ENCODE assay signal across 1 cellular context in the genomic region with DNA sequence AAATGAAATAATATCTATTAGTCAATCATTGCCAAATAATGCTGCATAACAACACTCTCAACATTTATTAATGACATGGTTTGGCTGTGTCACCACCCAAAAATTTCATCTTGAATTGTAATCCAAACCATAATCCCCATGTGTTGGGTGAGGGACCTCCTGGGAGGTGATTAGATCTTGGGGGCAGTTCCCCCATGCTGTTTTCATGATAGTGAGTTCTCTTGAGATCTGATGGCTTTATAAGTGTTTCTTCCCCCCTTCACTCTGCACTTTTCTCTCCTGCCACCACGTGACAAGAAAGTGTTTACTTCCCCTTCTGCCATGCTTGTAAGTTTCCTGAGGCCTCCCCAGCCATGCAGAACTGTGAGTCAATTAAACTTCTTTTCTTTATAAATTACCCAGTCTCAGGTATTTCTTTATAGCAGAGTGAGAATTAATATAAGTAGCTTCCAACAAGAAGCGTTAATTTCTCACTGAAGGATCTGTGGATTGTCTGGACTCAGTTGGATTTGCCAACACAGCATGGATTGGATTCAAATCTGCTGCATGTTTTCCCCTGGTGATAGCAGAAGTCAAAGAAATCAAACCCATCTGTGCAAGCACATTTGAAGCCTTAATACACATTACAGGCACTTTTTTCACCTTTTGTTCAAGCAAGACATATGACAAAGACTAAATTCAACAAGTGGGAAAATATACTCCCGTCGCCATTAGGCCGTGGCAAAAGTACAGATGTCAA.
TF ChIP-seq lines count a peak whose summit lies in the region.

No MANE protein-coding gene starts in this region.

TF ChIP-seq in GM23338, 12 proteins besides CTCF, POLR2A, EP300 and RAD21 (continued from another document):
- TF ChIP-seq JUNB (IDR thresholded peaks at IDR 0.05; ENCODE audit: unreplicated experiment) (no peak), EZH2phosphoT487 (IDR thresholded peaks at IDR 0.05; ENCODE audit: unreplicated experiment) (no peak)
